In the genomic region with DNA sequence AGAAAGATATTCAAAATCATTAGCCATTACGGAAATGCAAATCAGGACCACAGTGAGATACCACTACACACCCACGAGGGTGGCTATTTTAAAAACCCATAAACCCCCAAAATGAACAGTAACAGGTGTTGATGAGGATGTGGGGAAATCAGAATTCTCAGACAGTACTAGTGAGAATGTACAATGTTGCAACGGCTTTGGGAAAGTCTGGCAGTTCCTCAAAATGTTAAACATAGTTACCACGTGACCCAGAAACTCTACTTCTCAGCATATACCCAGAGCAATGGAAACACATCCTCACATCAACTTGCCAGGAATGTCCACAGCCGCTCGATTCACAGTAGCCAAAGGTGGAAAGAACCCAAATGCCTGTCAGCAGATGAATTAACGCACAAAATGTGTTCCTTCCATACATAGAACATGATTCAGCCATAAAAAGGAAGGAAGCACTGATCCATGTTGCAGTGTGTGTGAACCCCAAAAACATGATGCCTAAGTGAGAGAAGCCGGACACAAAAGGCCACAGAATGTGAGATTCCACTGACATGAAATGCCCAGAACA, we compare ENCODE assay signal across 1 cellular context.
TF ChIP-seq lines count a peak whose summit lies in the region.

No MANE protein-coding gene starts in this region.

TF ChIP-seq in SK-N-SH, 30 proteins besides CTCF, POLR2A, EP300 and RAD21:
- TF ChIP-seq SIN3A (IDR thresholded peaks at IDR 0.05; ENCODE audit: borderline replicate concordance, low read depth, low read length) (no peak), RCOR1 (IDR thresholded peaks at IDR 0.05; ENCODE audit: low read length) (no peak), FOXJ3 (CRISPR knock-in tag; IDR thresholded peaks at IDR 0.05) (no peak), JUND (IDR thresholded peaks at IDR 0.05) (no peak), RFX5 (IDR thresholded peaks at IDR 0.05; ENCODE audit: low read length) (no peak), FOSL2 (IDR thresholded peaks at IDR 0.05; ENCODE audit: borderline replicate concordance, low read depth) (no peak), YY1 (IDR thresholded peaks at IDR 0.05; ENCODE audit: low read depth) (no peak)
- TF ChIP-seq, protein P1, sequence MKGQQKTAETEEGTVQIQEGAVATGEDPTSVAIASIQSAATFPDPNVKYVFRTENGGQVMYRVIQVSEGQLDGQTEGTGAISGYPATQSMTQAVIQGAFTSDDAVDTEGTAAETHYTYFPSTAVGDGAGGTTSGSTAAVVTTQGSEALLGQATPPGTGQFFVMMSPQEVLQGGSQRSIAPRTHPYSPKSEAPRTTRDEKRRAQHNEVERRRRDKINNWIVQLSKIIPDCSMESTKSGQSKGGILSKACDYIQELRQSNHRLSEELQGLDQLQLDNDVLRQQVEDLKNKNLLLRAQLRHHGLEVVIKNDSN (IDR thresholded peaks at IDR 0.05; ENCODE audit: borderline replicate concordance, low read depth), result no peak
TF ChIP-seq in SK-N-SH: peak in this region for 0.
